Comparison of ENCODE assay signal across 1 cellular context in the genomic region with DNA sequence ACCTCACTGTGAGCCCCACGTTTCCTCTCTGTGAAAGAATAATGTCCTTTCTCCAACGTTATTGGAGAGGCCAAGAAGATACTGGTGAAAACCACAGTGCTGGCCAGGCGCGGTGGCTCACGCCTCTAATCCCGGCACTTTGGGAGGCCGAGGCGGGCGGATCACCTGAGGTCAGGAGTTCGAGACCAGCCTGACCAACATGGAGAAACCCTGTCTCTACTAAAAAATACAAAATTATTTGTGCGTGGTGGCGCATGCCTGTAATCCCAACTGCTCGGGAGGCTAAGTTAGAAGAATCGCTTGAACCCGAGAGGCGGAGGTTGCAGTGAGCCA.
TF ChIP-seq lines count a peak whose summit lies in the region.

No MANE protein-coding gene starts in this region.

TF ChIP-seq in HepG2, 621 proteins besides CTCF, POLR2A, EP300 and RAD21:
- peak; percentile 63; the same call in 1 of the 2 replicates for TF ChIP-seq ZBTB38 (CRISPR knock-in tag; IDR thresholded peaks at IDR 0.05)
- TF ChIP-seq, protein P1, sequence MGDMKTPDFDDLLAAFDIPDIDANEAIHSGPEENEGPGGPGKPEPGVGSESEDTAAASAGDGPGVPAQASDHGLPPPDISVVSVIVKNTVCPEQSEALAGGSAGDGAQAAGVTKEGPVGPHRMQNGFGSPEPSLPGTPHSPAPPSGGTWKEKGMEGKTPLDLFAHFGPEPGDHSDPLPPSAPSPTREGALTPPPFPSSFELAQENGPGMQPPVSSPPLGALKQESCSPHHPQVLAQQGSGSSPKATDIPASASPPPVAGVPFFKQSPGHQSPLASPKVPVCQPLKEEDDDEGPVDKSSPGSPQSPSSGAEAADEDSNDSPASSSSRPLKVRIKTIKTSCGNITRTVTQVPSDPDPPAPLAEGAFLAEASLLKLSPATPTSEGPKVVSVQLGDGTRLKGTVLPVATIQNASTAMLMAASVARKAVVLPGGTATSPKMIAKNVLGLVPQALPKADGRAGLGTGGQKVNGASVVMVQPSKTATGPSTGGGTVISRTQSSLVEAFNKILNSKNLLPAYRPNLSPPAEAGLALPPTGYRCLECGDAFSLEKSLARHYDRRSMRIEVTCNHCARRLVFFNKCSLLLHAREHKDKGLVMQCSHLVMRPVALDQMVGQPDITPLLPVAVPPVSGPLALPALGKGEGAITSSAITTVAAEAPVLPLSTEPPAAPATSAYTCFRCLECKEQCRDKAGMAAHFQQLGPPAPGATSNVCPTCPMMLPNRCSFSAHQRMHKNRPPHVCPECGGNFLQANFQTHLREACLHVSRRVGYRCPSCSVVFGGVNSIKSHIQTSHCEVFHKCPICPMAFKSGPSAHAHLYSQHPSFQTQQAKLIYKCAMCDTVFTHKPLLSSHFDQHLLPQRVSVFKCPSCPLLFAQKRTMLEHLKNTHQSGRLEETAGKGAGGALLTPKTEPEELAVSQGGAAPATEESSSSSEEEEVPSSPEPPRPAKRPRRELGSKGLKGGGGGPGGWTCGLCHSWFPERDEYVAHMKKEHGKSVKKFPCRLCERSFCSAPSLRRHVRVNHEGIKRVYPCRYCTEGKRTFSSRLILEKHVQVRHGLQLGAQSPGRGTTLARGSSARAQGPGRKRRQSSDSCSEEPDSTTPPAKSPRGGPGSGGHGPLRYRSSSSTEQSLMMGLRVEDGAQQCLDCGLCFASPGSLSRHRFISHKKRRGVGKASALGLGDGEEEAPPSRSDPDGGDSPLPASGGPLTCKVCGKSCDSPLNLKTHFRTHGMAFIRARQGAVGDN (CRISPR knock-in tag; IDR thresholded peaks at IDR 0.05) = peak; percentile 53; the same call in 1 of the 2 replicates
- TF ChIP-seq, protein P2, sequence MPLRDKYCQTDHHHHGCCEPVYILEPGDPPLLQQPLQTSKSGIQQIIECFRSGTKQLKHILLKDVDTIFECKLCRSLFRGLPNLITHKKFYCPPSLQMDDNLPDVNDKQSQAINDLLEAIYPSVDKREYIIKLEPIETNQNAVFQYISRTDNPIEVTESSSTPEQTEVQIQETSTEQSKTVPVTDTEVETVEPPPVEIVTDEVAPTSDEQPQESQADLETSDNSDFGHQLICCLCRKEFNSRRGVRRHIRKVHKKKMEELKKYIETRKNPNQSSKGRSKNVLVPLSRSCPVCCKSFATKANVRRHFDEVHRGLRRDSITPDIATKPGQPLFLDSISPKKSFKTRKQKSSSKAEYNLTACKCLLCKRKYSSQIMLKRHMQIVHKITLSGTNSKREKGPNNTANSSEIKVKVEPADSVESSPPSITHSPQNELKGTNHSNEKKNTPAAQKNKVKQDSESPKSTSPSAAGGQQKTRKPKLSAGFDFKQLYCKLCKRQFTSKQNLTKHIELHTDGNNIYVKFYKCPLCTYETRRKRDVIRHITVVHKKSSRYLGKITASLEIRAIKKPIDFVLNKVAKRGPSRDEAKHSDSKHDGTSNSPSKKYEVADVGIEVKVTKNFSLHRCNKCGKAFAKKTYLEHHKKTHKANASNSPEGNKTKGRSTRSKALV (CRISPR knock-in tag; IDR thresholded peaks at IDR 0.05) = 0 out of 2 replicates have a peak, but pooled peaks have one; percentile 18
- 0 out of 2 replicates have a peak, but pooled peaks have one; percentile 42 for TF ChIP-seq ZSCAN30 (CRISPR knock-in tag; IDR thresholded peaks at IDR 0.05)
- TF ChIP-seq ZBTB7A (CRISPR knock-in tag; IDR thresholded peaks at IDR 0.05) = 0 out of 2 replicates have a peak, but pooled peaks have one; percentile 11
- peak; percentile 10; the same call in 1 of the 2 replicates for TF ChIP-seq GFI1 (CRISPR knock-in tag; IDR thresholded peaks at IDR 0.05; ENCODE audit: borderline replicate concordance)
- peak; percentile 42; the same call in 1 of the 2 replicates for TF ChIP-seq ZMYM4 (CRISPR knock-in tag; IDR thresholded peaks at IDR 0.05)
TF ChIP-seq in HepG2: peak in this region for 7; not testable (repeated sequence) for 614.
